ENCODE assay signal across 2 cellular contexts in genomic region chr12:124874188-124874587, GRCh38.
TF ChIP-seq lines count a peak whose summit lies in the region.

No MANE protein-coding gene starts in this region.

TF ChIP-seq in HepG2, 621 proteins besides CTCF, POLR2A, EP300 and RAD21:
- TF ChIP-seq ZNF629 (CRISPR knock-in tag; conservative IDR thresholded peaks at IDR 0.05) (peak; percentile 92), MTA1 (CRISPR knock-in tag; IDR thresholded peaks at IDR 0.05; ENCODE audit: borderline replicate concordance) (no peak), KDM1A (CRISPR knock-in tag; IDR thresholded peaks at IDR 0.05) (0 out of 2 replicates have a peak, but pooled peaks have one; percentile 47), NR0B2 (CRISPR knock-in tag; IDR thresholded peaks at IDR 0.05) (no peak), ZMYM3 (CRISPR knock-in tag; IDR thresholded peaks at IDR 0.05) (0 out of 2 replicates have a peak, but pooled peaks have one; percentile 20), CHD4 (IDR thresholded peaks at IDR 0.05; ENCODE audit: borderline replicate concordance, low read length) (0 out of 2 replicates have a peak, but pooled peaks have one; percentile 40)
TF ChIP-seq in HepG2: peak in this region for 4.

TF ChIP-seq in K562, 482 proteins besides CTCF, POLR2A, EP300 and RAD21:
- TF ChIP-seq PHF20 (IDR thresholded peaks at IDR 0.05; ENCODE audit: partially characterized antibody) (peak; percentile 30), RBM25 (IDR thresholded peaks at IDR 0.05; ENCODE audit: low read depth, low read length, severe bottlenecking) (peak; percentile 60), HDAC1 (IDR thresholded peaks at IDR 0.05) (0 out of 4 replicates have a peak, but pooled peaks of 1 of the 2 experiments have one; percentile 21), SMARCA5 (IDR thresholded peaks at IDR 0.05) (peak; percentile 61; the same call in 1 of the 2 replicates), ADNP (tag; IDR thresholded peaks at IDR 0.05) (peak; percentile 92), ZNF592 (IDR thresholded peaks at IDR 0.05) (no peak), ZNF76 (CRISPR knock-in tag; IDR thresholded peaks at IDR 0.05; ENCODE audit: borderline replicate concordance) (no peak), ZBTB7A (IDR thresholded peaks at IDR 0.05; ENCODE audit: borderline replicate concordance, control insufficient read depth, low read depth, low read length) (no peak), HDAC2 (IDR thresholded peaks at IDR 0.05) (peak; percentile 88), KDM1A (IDR thresholded peaks at IDR 0.05) (peak; percentile 68 to 87), XRCC3 (IDR thresholded peaks at IDR 0.05) (no peak), BCOR (IDR thresholded peaks at IDR 0.05) (peak; percentile 98)
